In the genomic region with DNA sequence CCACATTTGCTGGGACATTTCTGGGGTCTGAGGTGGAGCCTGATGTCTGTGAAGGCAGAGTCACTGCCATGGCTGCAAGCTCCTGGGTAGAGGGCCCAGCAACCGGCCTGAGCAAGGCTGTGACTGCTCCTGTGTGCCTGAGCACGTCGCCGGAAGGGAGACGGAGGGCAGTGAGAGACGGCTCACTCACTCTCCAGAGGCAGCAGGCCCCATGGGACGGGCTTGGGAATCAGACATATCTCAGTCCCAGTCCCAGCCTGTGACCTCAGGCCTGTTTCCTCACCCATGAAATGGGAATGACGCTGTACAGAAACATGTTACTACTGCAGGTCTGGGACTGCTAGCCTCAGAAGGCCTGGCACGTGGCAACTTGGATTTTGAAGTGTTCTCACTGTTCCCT, we compare ENCODE assay signal across 21 cellular contexts. TPM values are rescaled to one million over a fixed set of nuclear protein-coding genes. Genes with fewer than 3 reads are reported as not detected.
"Had no signal": no experiment of that assay in that cellular context is flagged by ENCODE, and none has a peak within 500 bp of the region (broad histone marks: within the 10 kb centered on the region; RNA-seq: fewer than 3 reads in every experiment).

No MANE protein-coding gene starts in this region.

- H3K27ac Mint-ChIP-seq: memory B cell; naive thymus-derived CD8-positive, alpha-beta T cell; nephron; neural progenitor cell; stimulated activated effector memory CD8-positive, alpha-beta T cell treated with anti-CD3 and anti-CD28 coated beads, Interleukin-12 subunit alpha, Interleukin-12 subunit beta, amount 100 ng/mL, for 72 hours had no signal

- H3K27me3 Mint-ChIP-seq: memory B cell; naive thymus-derived CD8-positive, alpha-beta T cell; stimulated activated naive CD8-positive, alpha-beta T cell treated with anti-CD3 and anti-CD28 coated beads, Interleukin-15, amount 100 ng/mL, for 72 hours had no signal

- H2AFZ ChIP-seq: neural progenitor cell had no signal

- H3K4me3 Mint-ChIP-seq: memory B cell; naive thymus-derived CD8-positive, alpha-beta T cell; nephron; neural progenitor cell; stimulated activated effector memory CD8-positive, alpha-beta T cell treated with anti-CD3 and anti-CD28 coated beads, Interleukin-12 subunit alpha, Interleukin-12 subunit beta, amount 100 ng/mL, for 72 hours; stimulated activated naive CD8-positive, alpha-beta T cell treated with anti-CD3 and anti-CD28 coated beads, Interleukin-15, amount 100 ng/mL, for 72 hours had no signal

- H3K27me3 ChIP-seq: neural progenitor cell, neutrophil, pancreas, tibial nerve, upper lobe of left lung, vagina had no signal

- H3K4me3 ChIP-seq: left ventricle myocardium inferior, neural progenitor cell, pancreas, prostate gland, skin epidermis, tibial nerve, upper lobe of left lung, vagina had no signal

- H3K9ac ChIP-seq: neural progenitor cell had no signal

- H3K4me1 Mint-ChIP-seq: stimulated activated effector memory CD8-positive, alpha-beta T cell treated with anti-CD3 and anti-CD28 coated beads, Interleukin-12 subunit alpha, Interleukin-12 subunit beta, amount 100 ng/mL, for 72 hours; stimulated activated naive CD8-positive, alpha-beta T cell treated with anti-CD3 and anti-CD28 coated beads, Interleukin-15, amount 100 ng/mL, for 72 hours had no signal

- H3K27ac ChIP-seq: left ventricle myocardium inferior, neural progenitor cell, neutrophil, pancreas, prostate gland, skin epidermis, upper lobe of left lung, vagina had no signal

- H3K9me3 Mint-ChIP-seq: memory B cell; naive thymus-derived CD8-positive, alpha-beta T cell; nephron; neural progenitor cell; stimulated activated effector memory CD8-positive, alpha-beta T cell treated with anti-CD3 and anti-CD28 coated beads, Interleukin-12 subunit alpha, Interleukin-12 subunit beta, amount 100 ng/mL, for 72 hours; stimulated activated naive CD8-positive, alpha-beta T cell treated with anti-CD3 and anti-CD28 coated beads, Interleukin-15, amount 100 ng/mL, for 72 hours had no signal

- H3K4me1 ChIP-seq: pancreas, prostate gland, tibial nerve, upper lobe of left lung, vagina had no signal

- DNase-seq: islet precursor cell; left ventricle myocardium inferior; naive thymus-derived CD8-positive, alpha-beta T cell; occipital lobe; pancreas; retina; stimulated activated CD4-positive, alpha-beta T cell treated with anti-CD3 and anti-CD28 coated beads, Interleukin-4, amount 100 ng/mL, for 24 hours; stimulated activated naive CD4-positive, alpha-beta T cell treated with Interleukin-2 at 50 U/mL for 16 hours; stimulated activated naive CD8-positive, alpha-beta T cell treated with anti-CD3 and anti-CD28 coated beads, Interleukin-15, amount 100 ng/mL, for 72 hours; upper lobe of left lung had no signal

- H3K36me3 ChIP-seq: neural progenitor cell had no signal

- H3K9me3 ChIP-seq: left ventricle myocardium inferior, neutrophil, pancreas, prostate gland, tibial nerve, upper lobe of left lung, vagina had no signal

- ATAC-seq: naive thymus-derived CD8-positive, alpha-beta T cell; right cardiac atrium; sciatic nerve; stimulated activated effector memory CD8-positive, alpha-beta T cell treated with anti-CD3 and anti-CD28 coated beads, Interleukin-12 subunit alpha, Interleukin-12 subunit beta, amount 100 ng/mL, for 72 hours; stimulated activated naive CD8-positive, alpha-beta T cell treated with anti-CD3 and anti-CD28 coated beads, Interleukin-15, amount 100 ng/mL, for 72 hours had no signal

- H3K4me2 ChIP-seq: neural progenitor cell had no signal

RNA-seq across cellular contexts. Expression of a gene that starts 36.4 kb away (rescaled TPM):
- total RNA-seq: vagina had no signal
- polyA plus RNA-seq: naive thymus-derived CD8-positive, alpha-beta T cell had no signal

RNA-seq across cellular contexts. Expression of a gene that starts 45.4 kb away (rescaled TPM):
- total RNA-seq: naive thymus-derived CD8-positive, alpha-beta T cell had no signal
